Comparison of ENCODE assay signal across 20 cellular contexts in the genomic region with DNA sequence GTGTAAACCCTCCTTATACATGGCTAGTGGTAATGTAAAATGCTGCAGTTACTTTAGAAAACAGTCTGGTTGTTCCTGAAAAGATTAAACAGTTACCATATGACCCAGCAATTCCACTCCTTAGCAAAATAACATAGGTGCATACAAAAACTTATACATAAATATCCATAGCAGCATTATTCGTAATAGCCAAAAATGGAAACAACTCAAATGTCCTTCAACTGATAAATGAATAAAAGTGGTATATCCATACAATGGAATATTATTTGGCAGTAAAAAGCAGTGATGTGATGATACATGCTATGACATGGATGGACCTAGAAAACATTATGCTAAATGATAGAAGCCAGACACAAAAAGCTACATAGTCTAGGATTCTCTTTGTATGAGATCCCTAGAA. TPM values are rescaled to one million over a fixed set of nuclear protein-coding genes. Genes with fewer than 3 reads are reported as not detected.
A peak's percentile ranks its signal among the peaks of the same experiment; 100 is the strongest.
DNase-seq lines count a peak whose midpoint lies in the region; ATAC-seq, FAIRE-seq and TF ChIP-seq lines count a peak whose summit lies in the region.
"Had no signal": no experiment of that assay in that cellular context is flagged by ENCODE, and none has a peak within 500 bp of the region (broad histone marks: within the 10 kb centered on the region; RNA-seq: fewer than 3 reads in every experiment).

No MANE protein-coding gene starts in this region.

- no peak for TF ChIP-seq CTCF in A549 (IDR thresholded peaks at IDR 0.05)
- TF ChIP-seq CTCF in endothelial cell (IDR thresholded peaks at IDR 0.05; ENCODE audit: unreplicated experiment), result no peak
- TF ChIP-seq CTCF in tibial nerve (IDR thresholded peaks at IDR 0.05), result no peak
- TF ChIP-seq CTCF in BE2C (IDR thresholded peaks at IDR 0.05; ENCODE audit: low read depth, low read length), result no peak

- ATAC-seq in A549, result no peak
- no peak for ATAC-seq in activated T-helper 17 cell treated with anti-CD3 and anti-CD28 coated beads, Interleukin-2, amount 50 U/mL, for 72 hours (replicated peaks)

- no peak overlapping the region for H3K4me2 ChIP-seq in A549

- no peaks in the 10 kb centered on the region for H3K9me3 Mint-ChIP-seq in activated CD4-positive, alpha-beta memory T cell treated with anti-CD3 and anti-CD28 coated beads, Interleukin-2, amount 10 ng/mL, durations not matched to agents 7 days and 5 days
- H3K9me3 Mint-ChIP-seq in activated CD4-positive, alpha-beta memory T cell treated with anti-CD3 and anti-CD28 coated beads for 36 hours, result no peaks in the 10 kb centered on the region
- no peaks in the 10 kb centered on the region for H3K9me3 Mint-ChIP-seq in activated T-helper 17 cell treated with anti-CD3 and anti-CD28 coated beads, Interleukin-2, amount 50 U/mL, for 72 hours
- H3K9me3 Mint-ChIP-seq in endothelial cell (ENCODE audit: unreplicated experiment), result no peaks in the 10 kb centered on the region
- no peaks in the 10 kb centered on the region for H3K9me3 Mint-ChIP-seq in CD8-positive, alpha-beta memory T cell
- H3K9me3 Mint-ChIP-seq: IgD-negative memory B cell had no signal

- H3K27ac Mint-ChIP-seq in activated CD4-positive, alpha-beta memory T cell treated with anti-CD3 and anti-CD28 coated beads, Interleukin-2, amount 10 ng/mL, durations not matched to agents 7 days and 5 days, result peak overlapping the region; percentile 8
- H3K27ac Mint-ChIP-seq in activated CD4-positive, alpha-beta memory T cell treated with anti-CD3 and anti-CD28 coated beads for 36 hours, result no peak overlapping the region
- peak overlapping the region; percentile 47 for H3K27ac Mint-ChIP-seq in activated T-helper 17 cell treated with anti-CD3 and anti-CD28 coated beads, Interleukin-2, amount 50 U/mL, for 72 hours
- H3K27ac Mint-ChIP-seq in endothelial cell (ENCODE audit: unreplicated experiment), result peak overlapping the region; percentile 30
- H3K27ac Mint-ChIP-seq in CD8-positive, alpha-beta memory T cell, result peak overlapping the region in 4 of 8 donors; percentile 0 to 50 (median 22)
- H3K27ac Mint-ChIP-seq: B cell, IgD-negative memory B cell had no signal

- CTCF ChIA-PET in activated CD4-positive, alpha-beta memory T cell treated with anti-CD3 and anti-CD28 coated beads, Interleukin-2, amount 10 ng/mL, durations not matched to agents 7 days and 5 days (lab: Charles Lee), result no interaction called here
- CTCF ChIA-PET in activated CD4-positive, alpha-beta memory T cell treated with anti-CD3 and anti-CD28 coated beads for 36 hours (lab: Charles Lee), result no interaction called here
- CTCF ChIA-PET in A549 (lab: Yijun Ruan, JAX), result interaction anchor here (0.6 kb wide), 1 partner anchor 380 kb away, joined by 4 read pairs; no protein-coding TSS in a partner anchor
- CTCF ChIA-PET in CD8-positive, alpha-beta memory T cell (lab: Charles Lee), result no interaction called here

- no peaks in the 10 kb centered on the region for H3K27me3 ChIP-seq in CD8-positive, alpha-beta memory T cell (ENCODE audit: insufficient read depth, low read length, poor library complexity, severe bottlenecking)
- H3K27me3 ChIP-seq in tibial nerve, result no peaks in the 10 kb centered on the region
- H3K27me3 ChIP-seq in BE2C, result no peaks in the 10 kb centered on the region

- no peak for TF ChIP-seq RAD21 in A549 (conservative IDR thresholded peaks at IDR 0.05 in 1 of 2, IDR thresholded peaks at IDR 0.05 in 1 of 2)

- peaks cover 9% of the 10 kb centered on the region for H3K36me3 ChIP-seq in CD8-positive, alpha-beta memory T cell (ENCODE audit: insufficient read depth, low read length)
- peaks cover 0 to 62% (median 0%) of the 10 kb centered on the region in 3 donors for H3K36me3 ChIP-seq in tibial nerve
- H3K36me3 ChIP-seq in BE2C, result peaks cover 19% of the 10 kb centered on the region

- no peak overlapping the region for H3K27ac ChIP-seq in A549
- no peak overlapping the region for H3K27ac ChIP-seq in CD8-positive, alpha-beta memory T cell (ENCODE audit: low read depth, low read length)
- H3K27ac ChIP-seq in tibial nerve, result no peak overlapping the region
- H3K27ac ChIP-seq: HL-60 had no signal

- no peak for TF ChIP-seq POLR2A in A549 (IDR thresholded peaks at IDR 0.05; ENCODE audit: low read length)
- no peak for TF ChIP-seq POLR2A in tibial nerve (IDR thresholded peaks at IDR 0.05)

- no peak overlapping the region for H3K4me3 Mint-ChIP-seq in activated CD4-positive, alpha-beta memory T cell treated with anti-CD3 and anti-CD28 coated beads, Interleukin-2, amount 10 ng/mL, durations not matched to agents 7 days and 5 days
- H3K4me3 Mint-ChIP-seq in activated CD4-positive, alpha-beta memory T cell treated with anti-CD3 and anti-CD28 coated beads for 36 hours, result no peak overlapping the region
- no peak overlapping the region for H3K4me3 Mint-ChIP-seq in activated T-helper 17 cell treated with anti-CD3 and anti-CD28 coated beads, Interleukin-2, amount 50 U/mL, for 72 hours
- H3K4me3 Mint-ChIP-seq in endothelial cell (ENCODE audit: unreplicated experiment), result peak overlapping the region; percentile 13
- no peak overlapping the region for H3K4me3 Mint-ChIP-seq in CD8-positive, alpha-beta memory T cell
- H3K4me3 Mint-ChIP-seq: B cell; CD4-positive, CD25-positive, alpha-beta regulatory T cell; IgD-negative memory B cell had no signal

- no peak overlapping the region for H3K4me3 ChIP-seq in A549
- H3K4me3 ChIP-seq in CD8-positive, alpha-beta memory T cell (ENCODE audit: low read length), result no peak overlapping the region
- H3K4me3 ChIP-seq in tibial nerve, result no peak overlapping the region
- no peak overlapping the region for H3K4me3 ChIP-seq in BE2C (ENCODE audit: low read depth, low read length)
- H3K4me3 ChIP-seq: HAP-1 had no signal

- peaks cover 16% of the 10 kb centered on the region for H3K4me1 Mint-ChIP-seq in activated CD4-positive, alpha-beta memory T cell treated with anti-CD3 and anti-CD28 coated beads, Interleukin-2, amount 10 ng/mL, durations not matched to agents 7 days and 5 days
- H3K4me1 Mint-ChIP-seq in activated CD4-positive, alpha-beta memory T cell treated with anti-CD3 and anti-CD28 coated beads for 36 hours (ENCODE audit: low read depth), result peaks cover 3% of the 10 kb centered on the region
- no peaks in the 10 kb centered on the region for H3K4me1 Mint-ChIP-seq in activated T-helper 17 cell treated with anti-CD3 and anti-CD28 coated beads, Interleukin-2, amount 50 U/mL, for 72 hours
- peaks cover 2% of the 10 kb centered on the region for H3K4me1 Mint-ChIP-seq in endothelial cell (ENCODE audit: unreplicated experiment)
- H3K4me1 Mint-ChIP-seq in CD8-positive, alpha-beta memory T cell, result peaks cover 6 to 10% (median 7%) of the 10 kb centered on the region in 3 donors
- H3K4me1 Mint-ChIP-seq: B cell had no signal

- DNase-seq in activated CD4-positive, alpha-beta memory T cell treated with anti-CD3 and anti-CD28 coated beads, Interleukin-2, amount 10 ng/mL, durations not matched to agents 7 days and 5 days, result no peak
- DNase-seq in activated CD4-positive, alpha-beta memory T cell treated with anti-CD3 and anti-CD28 coated beads for 36 hours, result no peak
- DNase-seq in A549 (ENCODE audit: low read depth in 1 of 2, low spot score in 1 of 2) (no peak), endothelial cell (ENCODE audit: low spot score) (no peak), tibial nerve (ENCODE audit: low spot score in 2 of 2) (no peak), BE2C (no peak)
- no peak for DNase-seq in CD8-positive, alpha-beta memory T cell
- DNase-seq: 8988T; C1 segment of cervical spinal cord; Caco-2; CD4-positive, CD25-positive, alpha-beta regulatory T cell had no signal

- intact Hi-C loops in activated CD4-positive, alpha-beta memory T cell treated with anti-CD3 and anti-CD28 coated beads for 36 hours (cut with micrococcal nuclease), result no loop called here

- TF ChIP-seq EP300 in A549 (IDR thresholded peaks at IDR 0.05) (no peak), tibial nerve (IDR thresholded peaks at IDR 0.05) (no peak)

- FAIRE-seq in A549 (lab: Jason Lieb, UNC), result peak; percentile 73
- FAIRE-seq: D721Med, G401.6, GM12891, GM19239 had no signal

- no peaks in the 10 kb centered on the region for H3K27me3 Mint-ChIP-seq in activated CD4-positive, alpha-beta memory T cell treated with anti-CD3 and anti-CD28 coated beads, Interleukin-2, amount 10 ng/mL, durations not matched to agents 7 days and 5 days
- H3K27me3 Mint-ChIP-seq in activated CD4-positive, alpha-beta memory T cell treated with anti-CD3 and anti-CD28 coated beads for 36 hours, result no peaks in the 10 kb centered on the region
- H3K27me3 Mint-ChIP-seq in activated T-helper 17 cell treated with anti-CD3 and anti-CD28 coated beads, Interleukin-2, amount 50 U/mL, for 72 hours, result no peaks in the 10 kb centered on the region
- H3K27me3 Mint-ChIP-seq in endothelial cell (ENCODE audit: unreplicated experiment), result no peaks in the 10 kb centered on the region
- no peaks in the 10 kb centered on the region for H3K27me3 Mint-ChIP-seq in CD8-positive, alpha-beta memory T cell
- H3K27me3 Mint-ChIP-seq: B cell; CD4-positive, CD25-positive, alpha-beta regulatory T cell; IgD-negative memory B cell had no signal

- 98% methylated on average over 1 of the region's 1 CpG for WGBS in A549 (ENCODE audit: missing lambda C conversion rate)
- WGBS in tibial nerve, 2 donors, result 93 to 100% methylated on average over 1 of the region's 1 CpG

- peaks cover 49% of the 10 kb centered on the region for H3K36me3 Mint-ChIP-seq in activated CD4-positive, alpha-beta memory T cell treated with anti-CD3 and anti-CD28 coated beads, Interleukin-2, amount 10 ng/mL, durations not matched to agents 7 days and 5 days (ENCODE audit: low read depth)
- peaks cover 3% of the 10 kb centered on the region for H3K36me3 Mint-ChIP-seq in activated CD4-positive, alpha-beta memory T cell treated with anti-CD3 and anti-CD28 coated beads for 36 hours
- peaks cover 34% of the 10 kb centered on the region for H3K36me3 Mint-ChIP-seq in activated T-helper 17 cell treated with anti-CD3 and anti-CD28 coated beads, Interleukin-2, amount 50 U/mL, for 72 hours (ENCODE audit: low read depth)
- peaks cover 43% of the 10 kb centered on the region for H3K36me3 Mint-ChIP-seq in endothelial cell (ENCODE audit: low read depth, unreplicated experiment)
- peaks cover 4 to 49% (median 13%) of the 10 kb centered on the region in 3 donors for H3K36me3 Mint-ChIP-seq in CD8-positive, alpha-beta memory T cell

- POLR2A ChIA-PET in activated CD4-positive, alpha-beta memory T cell treated with anti-CD3 and anti-CD28 coated beads, Interleukin-2, amount 10 ng/mL, durations not matched to agents 7 days and 5 days (lab: Charles Lee), result no interaction called here
- POLR2A ChIA-PET in activated CD4-positive, alpha-beta memory T cell treated with anti-CD3 and anti-CD28 coated beads for 36 hours (lab: Charles Lee), result no interaction called here
- POLR2A ChIA-PET in A549 (lab: Yijun Ruan, JAX), result no interaction called here
- POLR2A ChIA-PET in CD8-positive, alpha-beta memory T cell (lab: Charles Lee), result no interaction called here

- H3K9me3 ChIP-seq in A549 (no peaks in the 10 kb centered on the region), tibial nerve (no peaks in the 10 kb centered on the region), BE2C (no peaks in the 10 kb centered on the region)
- no peaks in the 10 kb centered on the region for H3K9me3 ChIP-seq in CD8-positive, alpha-beta memory T cell (ENCODE audit: low read length)

- H3K4me1 ChIP-seq in A549, result no peaks in the 10 kb centered on the region
- no peaks in the 10 kb centered on the region for H3K4me1 ChIP-seq in CD8-positive, alpha-beta memory T cell (ENCODE audit: insufficient read depth, low read length)
- H3K4me1 ChIP-seq in tibial nerve, result peaks cover 0 to 7% (median 0%) of the 10 kb centered on the region in 4 donors
- no peaks in the 10 kb centered on the region for H3K4me1 ChIP-seq in BE2C
- H3K4me1 ChIP-seq: Caco-2, HAP-1 had no signal

RNA-seq across cellular contexts. Expression of gene SIN3A, which starts 31.6 kb away (rescaled TPM):
- total RNA-seq in activated CD4-positive, alpha-beta memory T cell treated with anti-CD3 and anti-CD28 coated beads, Interleukin-2, amount 10 ng/mL, durations not matched to agents 7 days and 5 days, result 10 to 100 TPM; 95.8 to 96.1 TPM
- total RNA-seq in activated CD4-positive, alpha-beta memory T cell treated with anti-CD3 and anti-CD28 coated beads for 36 hours, result 10 to 100 TPM; 80.1 to 83.3 TPM
- polyA plus RNA-seq in A549 (2011; rRNA removed) (46.8 and 48.7 TPM in 2 replicates), A549 (2017; fragmentation: RNase III; extraction: RNeasy Plus Mini Kit Qiagen cat#74134 plus additional on column Dnase treatment) (33.9 to 38.6 TPM (median 35.9 TPM) in 3 replicates)
- 30.7 and 42.3 TPM in 2 replicates for polyA plus RNA-seq in A549 (2012; cell fraction: cytosol; rRNA removed)
- polyA plus RNA-seq in A549 (2012; cell fraction: nucleus; rRNA removed), result 57.9 and 65.8 TPM in 2 replicates
- 104 TPM in 2 replicates for polyA minus RNA-seq in A549 (2011; rRNA and poly(A)+ RNA removed)
- total RNA-seq in activated T-helper 17 cell treated with anti-CD3 and anti-CD28 coated beads, Interleukin-2, amount 50 U/mL, for 72 hours, result 10 to 100 TPM; 82.3 to 96.6 TPM
- total RNA-seq in endothelial cell (ENCODE audit: unreplicated experiment) (67.3 TPM), tibial nerve (10 to 100 TPM; 40.2 to 59.4 (median 43.1) TPM)
- 10 to 100 TPM; 82.8 to 89.0 TPM for total RNA-seq in CD8-positive, alpha-beta memory T cell
- 16.0 TPM for polyA plus RNA-seq in CD8-positive, alpha-beta memory T cell
- 34.3 TPM for polyA plus RNA-seq in BE2C (2012; ENCODE audit: insufficient read depth, insufficient read length, low read depth)
